ENCODE assay signal across 7 cellular contexts in genomic region chr16:88232401-88233258, GRCh38.
A peak's percentile ranks its signal among the peaks of the same experiment; 100 is the strongest.
DNase-seq lines count a peak whose midpoint lies in the region; ATAC-seq, FAIRE-seq and TF ChIP-seq lines count a peak whose summit lies in the region.
"Not testable (repeated sequence)": the region's sequence is repeated elsewhere in the genome, so short reads cannot be mapped to it uniquely, and the experiment has no call there.

No MANE protein-coding gene starts in this region.

- intact Hi-C loops in IMR-90 (cut with micrococcal nuclease); left ventricle myocardium superior (cut with micrococcal nuclease); HepG2 (cut with micrococcal nuclease; ENCODE audit: unreplicated experiment); ovary (cut with DNase I); spleen (cut with DNase I; ENCODE audit: low total_unique reads): not testable (repeated sequence)

- dilution Hi-C loops in IMR-90 (cut with HindIII; ENCODE audit: low sequenced_read_pairs, unreplicated experiment): not testable (repeated sequence)

- H3K79me1 ChIP-seq in IMR-90 (ENCODE audit: low read depth in 1 of 2, low read length in 2 of 2): peaks cover 8 to 12% of the 10 kb centered on the region in 2 experiments; a peak in 3 of 4 replicates

- ATAC-seq in IMR-90 (ENCODE audit: low read depth): not testable (repeated sequence)
- peak; percentile 10 for ATAC-seq in left ventricle myocardium superior
- ATAC-seq in HepG2: peak; percentile 19

- POLR2A ChIA-PET in IMR-90 (lab: Charles Lee; ENCODE audit: unreplicated experiment): not testable (repeated sequence)
- POLR2A ChIA-PET in HepG2 (lab: Yijun Ruan, JAX): interaction anchor here (1.3 kb wide), 1 partner anchor 10 kb away, joined by 3 read pairs; no protein-coding TSS in a partner anchor

- not testable (repeated sequence) for H2BK5ac ChIP-seq in IMR-90 (ENCODE audit: low read depth, low read length, poor library complexity, severe bottlenecking)

- not testable (repeated sequence) for H3K9me3 ChIP-seq in IMR-90 (ENCODE audit: control insufficient read depth, insufficient read depth, low read length); HepG2 (ENCODE audit: low read length); ovary; spleen

- not testable (repeated sequence) for H3K14ac ChIP-seq in IMR-90 (replicated peaks; ENCODE audit: low read depth, low read length)

- not testable (repeated sequence) for TF ChIP-seq CTCF in IMR-90 (conservative IDR thresholded peaks at IDR 0.05; ENCODE audit: low read depth, low read length); HepG2 (CRISPR knock-in tag; IDR thresholded peaks at IDR 0.05); ovary (IDR thresholded peaks at IDR 0.05); spleen (IDR thresholded peaks at IDR 0.05 in 8 of 11, conservative IDR thresholded peaks at IDR 0.05 in 3 of 11)

- not testable (repeated sequence) for H3K4me2 ChIP-seq in IMR-90 (ENCODE audit: low read depth, low read length)
- H3K4me2 ChIP-seq in HepG2 (ENCODE audit: low read depth, low read length): peak overlapping the region; percentile 42; the same call in 1 of the 2 replicates

- BruUV-seq in IMR-90 (replicated peaks; lab: Mats Ljungman, UMichigan); HepG2 (replicated peaks; lab: Mats Ljungman, UMichigan): not testable (repeated sequence)

- H3K56ac ChIP-seq in IMR-90 (ENCODE audit: extremely low read depth, insufficient read depth, low read length): not testable (repeated sequence)

- H3K18ac ChIP-seq in IMR-90 (ENCODE audit: low read depth, low read length): not testable (repeated sequence)

- peak overlapping the region; percentile 93 for H2AK5ac ChIP-seq in IMR-90 (ENCODE audit: low read depth, low read length)

- H2AFZ ChIP-seq in IMR-90 (replicated peaks; ENCODE audit: low read length, poor library complexity); HepG2 (ENCODE audit: low read length): not testable (repeated sequence)

- not testable (repeated sequence) for H3K27me3 ChIP-seq in IMR-90 (ENCODE audit: control insufficient read depth, insufficient read depth, low read length); HepG2 (ENCODE audit: control insufficient read depth in 1 of 2, insufficient read depth in 2 of 2, low read length in 2 of 2); ovary; spleen (replicated peaks in 1 of 7)

- not testable (repeated sequence) for H3K79me2 ChIP-seq in HepG2 (ENCODE audit: insufficient read depth, low read length)

- in situ Hi-C loops in IMR-90 (cut with MboI; ENCODE audit: low sequenced_read_pairs); HepG2 (cut with HindIII; ENCODE audit: extremely low pct_ligation_motif_present, low pct_unique_long_range_greater_than_20kb): not testable (repeated sequence)

- H4K8ac ChIP-seq in IMR-90 (ENCODE audit: low read depth in 2 of 2, low read length in 2 of 2): not testable (repeated sequence)

- H2BK20ac ChIP-seq in IMR-90 (ENCODE audit: low read depth, low read length): peak overlapping the region; percentile 9

- not testable (repeated sequence) for H2BK15ac ChIP-seq in IMR-90 (ENCODE audit: low read depth, low read length)

- peak overlapping the region; percentile 32; the same call in 1 of the 2 replicates for H2BK120ac ChIP-seq in IMR-90 (ENCODE audit: low read depth, low read length)

- H3K23ac ChIP-seq in IMR-90 (ENCODE audit: low read depth, low read length): not testable (repeated sequence)

- H2AK9ac ChIP-seq in IMR-90 (replicated peaks; ENCODE audit: low read depth, low read length, poor library complexity): not testable (repeated sequence)

- H3K4me3 ChIP-seq in IMR-90 (ENCODE audit: insufficient read depth, low read depth, low read length); ovary; spleen: not testable (repeated sequence)
- H3K4me3 ChIP-seq in HepG2 (replicated peaks in 1 of 3; ENCODE audit: insufficient read depth in 1 of 3, low read depth in 2 of 3, low read length in 3 of 3): peak overlapping the region in 1 of 3 experiments; percentile 19; a peak in 1 of 6 replicates

- 88% methylated on average over 3 of the region's 31 CpGs; no CpG with 5 or more reads in 1 of the 2 experiments for WGBS in IMR-90 (ENCODE audit: extremely low coverage in 2 of 2, insufficient read length in 1 of 2), 2 experiments
- WGBS in HepG2 (ENCODE audit: low lambda C conversion rate): 72% methylated on average over 15 of the region's 31 CpGs
- 6 to 10% (median 10%) methylated on average over 22 to 31 of the region's 31 CpGs for WGBS in ovary, 3 donors
- WGBS in spleen, 5 donors: 60 to 76% (median 64%) methylated on average over 13 to 31 of the region's 31 CpGs

- not testable (repeated sequence) for H3K36me3 ChIP-seq in IMR-90 (ENCODE audit: control insufficient read depth, insufficient read depth, low read length); HepG2 (replicated peaks in 1 of 2; ENCODE audit: control insufficient read depth in 1 of 2, insufficient read depth in 2 of 2, low read length in 2 of 2); ovary; spleen

- CTCF ChIA-PET in IMR-90 (lab: Yijun Ruan, JAX); HepG2 (lab: Yijun Ruan, JAX; ENCODE audit: low intra/inter-chr PET ratio, low total read pairs): not testable (repeated sequence)

- not testable (repeated sequence) for DNase-seq in IMR-90; HepG2 (ENCODE audit: low spot score); spleen
- DNase-seq in amniotic epithelial cell (ENCODE audit: low read depth) (peak; percentile 65), ecto neural progenitor cell (ENCODE audit: low spot score) (peak; percentile 32), left ventricle myocardium superior (peak; percentile 47), ovary (peak; percentile 83 to 93 (median 90))

- not testable (repeated sequence) for TF ChIP-seq POLR2A in IMR-90 (IDR thresholded peaks at IDR 0.05; ENCODE audit: low read depth, low read length); ovary (IDR thresholded peaks at IDR 0.05); spleen (IDR thresholded peaks at IDR 0.05)
- 0 out of 4 replicates have a peak, but pooled peaks of 1 of the 2 experiments have one; percentile 26 for TF ChIP-seq POLR2A in HepG2 (IDR thresholded peaks at IDR 0.05; ENCODE audit: insufficient read depth in 1 of 2, low read depth in 2 of 2, low read length in 2 of 2)

- H3K4me1 ChIP-seq in IMR-90 (ENCODE audit: control insufficient read depth, insufficient read depth, low read length) (peaks cover 22% of the 10 kb centered on the region), HepG2 (ENCODE audit: insufficient read depth, low read length) (peaks cover 67% of the 10 kb centered on the region), ovary (ENCODE audit: insufficient read depth) (peaks cover 31% of the 10 kb centered on the region), spleen (peaks cover 0 to 37% (median 17%) of the 10 kb centered on the region in 6 donors)

- TF ChIP-seq RAD21 in IMR-90 (IDR thresholded peaks at IDR 0.05; ENCODE audit: low read length); HepG2 (CRISPR knock-in tag; IDR thresholded peaks at IDR 0.05): not testable (repeated sequence)

- FAIRE-seq in HepG2 (lab: Jason Lieb, UNC): peak; percentile 74

- not testable (repeated sequence) for TF ChIP-seq EP300 in HepG2 (IDR thresholded peaks at IDR 0.05; ENCODE audit: low read depth in 2 of 2, low read length in 2 of 2); HepG2 (CRISPR knock-in tag; IDR thresholded peaks at IDR 0.05; ENCODE audit: borderline replicate concordance); ovary (IDR thresholded peaks at IDR 0.05)

- H3K9me1 ChIP-seq in IMR-90 (ENCODE audit: insufficient read depth, low read length): not testable (repeated sequence)

- H3K27ac ChIP-seq in IMR-90 (ENCODE audit: insufficient read depth, low read length): not testable (repeated sequence)
- H3K27ac ChIP-seq in HepG2 (ENCODE audit: extremely low read length, insufficient read depth, low read length) (peak overlapping the region; percentile 96), ovary (peak overlapping the region; percentile 46 to 92), spleen (peak overlapping the region; percentile 27 to 83 (median 70))

- peak overlapping the region; percentile 50; the same call in 1 of the 2 replicates for H3K4ac ChIP-seq in IMR-90 (ENCODE audit: low read depth, low read length)

- not testable (repeated sequence) for H3K9ac ChIP-seq in IMR-90 (ENCODE audit: low read depth, low read length)
- peak overlapping the region; percentile 39; the same call in 1 of the 2 replicates for H3K9ac ChIP-seq in HepG2 (ENCODE audit: insufficient read depth, low read depth, low read length)

- H4K20me1 ChIP-seq in IMR-90 (ENCODE audit: insufficient read depth, low read length); HepG2 (ENCODE audit: insufficient read depth, low read length): not testable (repeated sequence)

- not testable (repeated sequence) for H4K5ac ChIP-seq in IMR-90 (ENCODE audit: low read depth, low read length)

- not testable (repeated sequence) for H4K91ac ChIP-seq in IMR-90 (ENCODE audit: insufficient read depth, low read depth, low read length)

TF ChIP-seq in HepG2, 621 proteins besides CTCF, POLR2A, EP300 and RAD21 (continues in another document):
- TF ChIP-seq HDAC1 (CRISPR knock-in tag; IDR thresholded peaks at IDR 0.05) (peak; percentile 33; the same call in 1 of the 2 replicates), ZBTB38 (CRISPR knock-in tag; IDR thresholded peaks at IDR 0.05) (peak; percentile 83)
